Comparison of ENCODE assay signal across 34 cellular contexts in genomic region chr14:67919259-67919658, GRCh38.
DNase-seq lines count a peak whose midpoint lies in the region; ATAC-seq and TF ChIP-seq lines count a peak whose summit lies in the region.
"Had no signal": no experiment of that assay in that cellular context is flagged by ENCODE, and none has a peak within 500 bp of the region (broad histone marks: within the 10 kb centered on the region; RNA-seq: fewer than 3 reads in every experiment).

No MANE protein-coding gene starts in this region.

- peaks cover 3% of the 10 kb centered on the region for H3K9me3 Mint-ChIP-seq in GM23338
- H3K9me3 Mint-ChIP-seq in activated CD4-positive, alpha-beta memory T cell treated with anti-CD3 and anti-CD28 coated beads for 36 hours, result no peaks in the 10 kb centered on the region
- H3K9me3 Mint-ChIP-seq: activated B cell treated with CpG ODN at 0.5 μM for 24 hours; memory B cell; stimulated activated naive CD8-positive, alpha-beta T cell treated with anti-CD3 and anti-CD28 coated beads, Interleukin-15, amount 100 ng/mL, for 72 hours had no signal

- H3K9me3 ChIP-seq in hepatocyte (ENCODE audit: low read depth) (no peaks in the 10 kb centered on the region), osteoblast (ENCODE audit: low read depth, low read length) (no peaks in the 10 kb centered on the region), upper lobe of left lung (no peaks in the 10 kb centered on the region)
- H3K9me3 ChIP-seq: esophagus squamous epithelium, HAP-1, neutrophil, Peyer's patch, right lobe of liver had no signal

- peaks cover 1% of the 10 kb centered on the region for H3K36me3 Mint-ChIP-seq in GM23338 (ENCODE audit: low read depth)
- peaks cover under 1% of the 10 kb centered on the region for H3K36me3 Mint-ChIP-seq in activated CD4-positive, alpha-beta memory T cell treated with anti-CD3 and anti-CD28 coated beads for 36 hours

- no peak for TF ChIP-seq POLR2A in upper lobe of left lung (IDR thresholded peaks at IDR 0.05)

- H3K4me1 Mint-ChIP-seq in GM23338, result no peaks in the 10 kb centered on the region
- no peaks in the 10 kb centered on the region for H3K4me1 Mint-ChIP-seq in activated CD4-positive, alpha-beta memory T cell treated with anti-CD3 and anti-CD28 coated beads for 36 hours (ENCODE audit: low read depth)
- H3K4me1 Mint-ChIP-seq: CD4-positive, alpha-beta memory T cell; immature natural killer cell; stimulated activated naive CD8-positive, alpha-beta T cell treated with anti-CD3 and anti-CD28 coated beads, Interleukin-15, amount 100 ng/mL, for 72 hours had no signal

- POLR2A ChIA-PET in RWPE1 (lab: Yijun Ruan, JAX; ENCODE audit: low non-redundant PET), result no interaction called here
- POLR2A ChIA-PET in activated CD4-positive, alpha-beta memory T cell treated with anti-CD3 and anti-CD28 coated beads for 36 hours (lab: Charles Lee), result no interaction called here

- H3K79me2 ChIP-seq in GM23338 (replicated peaks; ENCODE audit: insufficient read depth), result no peaks in the 10 kb centered on the region
- no peaks in the 10 kb centered on the region for H3K79me2 ChIP-seq in hepatocyte
- no peaks in the 10 kb centered on the region for H3K79me2 ChIP-seq in osteoblast (ENCODE audit: insufficient read depth, low read length)

- H3K36me3 ChIP-seq in GM23338 (ENCODE audit: insufficient read depth) (no peaks in the 10 kb centered on the region), hepatocyte (replicated peaks; ENCODE audit: insufficient read depth, low read depth) (no peaks in the 10 kb centered on the region), osteoblast (ENCODE audit: insufficient read depth, low read length) (no peaks in the 10 kb centered on the region), upper lobe of left lung (no peaks in the 10 kb centered on the region)
- H3K36me3 ChIP-seq: esophagus squamous epithelium, HAP-1, neutrophil, Peyer's patch, right lobe of liver had no signal

- ATAC-seq in GM23338, result no peak
- no peak for ATAC-seq in upper lobe of left lung (ENCODE audit: low FRiP score in 2 of 2)
- ATAC-seq: activated T-cell treated with anti-CD3 and anti-CD28 coated beads, Interleukin-2, amount 50 U/mL, for 72 hours; left lobe of liver; right lobe of liver; stimulated activated naive CD8-positive, alpha-beta T cell treated with anti-CD3 and anti-CD28 coated beads, Interleukin-15, amount 100 ng/mL, for 72 hours had no signal

- no peak overlapping the region for H3K27ac Mint-ChIP-seq in GM23338
- no peak overlapping the region for H3K27ac Mint-ChIP-seq in activated CD4-positive, alpha-beta memory T cell treated with anti-CD3 and anti-CD28 coated beads for 36 hours
- H3K27ac Mint-ChIP-seq: activated B cell treated with CpG ODN at 0.5 μM for 24 hours; activated T-cell treated with anti-CD3 and anti-CD28 coated beads, Interleukin-2, amount 50 U/mL, for 72 hours; B cell; CD4-positive, alpha-beta memory T cell; immature natural killer cell; memory B cell; progenitor cell of endocrine pancreas; stimulated activated naive CD8-positive, alpha-beta T cell treated with anti-CD3 and anti-CD28 coated beads, Interleukin-15, amount 100 ng/mL, for 72 hours had no signal

- H3K4me2 ChIP-seq in GM23338 (no peak overlapping the region), hepatocyte (peak overlapping the region; percentile 55), osteoblast (ENCODE audit: insufficient read depth, low read length) (no peak overlapping the region)

- CTCF ChIA-PET in RWPE1 (lab: Yijun Ruan, JAX), result interaction anchor here (0.9 kb wide), 1 partner anchor 11 kb away, joined by 8 read pairs; no protein-coding TSS in a partner anchor
- CTCF ChIA-PET in activated CD4-positive, alpha-beta memory T cell treated with anti-CD3 and anti-CD28 coated beads for 36 hours (lab: Charles Lee), result no interaction called here

- peak; percentile 40 for DNase-seq in GM23338 (ENCODE audit: low spot score)
- peak; percentile 42 for DNase-seq in amniotic epithelial cell (ENCODE audit: low read depth)
- DNase-seq in hepatocyte (ENCODE audit: low spot score), result no peak
- no peak for DNase-seq in osteoblast (ENCODE audit: insufficient read length, low spot score, missing footprints)
- DNase-seq in RWPE1 (ENCODE audit: low spot score), result no peak
- DNase-seq in activated CD4-positive, alpha-beta memory T cell treated with anti-CD3 and anti-CD28 coated beads for 36 hours, result no peak
- no peak for DNase-seq in upper lobe of left lung
- DNase-seq in amniotic stem cell (lab: John Stamatoyannopoulos, UW), result no peak
- DNase-seq: ACHN; activated B cell treated with CpG ODN at 0.5 μM for 24 hours; activated T-cell treated with anti-CD3 and anti-CD28 coated beads, Interleukin-2, amount 50 U/mL, for 72 hours; CD4-positive, alpha-beta memory T cell; dorsolateral prefrontal cortex; esophagus squamous epithelium; hypothalamus; immature natural killer cell; NCI-H1436 treated with DMSO at 0.1 percent for 48 hours; NCI-H2081 treated with DMSO at 0.1 percent for 48 hours; NCI-H345; NCI-H774; Peyer's patch; right lobe of liver; SHP77 treated with DMSO at 0.1 percent for 48 hours; stimulated activated CD4-positive, alpha-beta T cell treated with anti-CD3 and anti-CD28 coated beads, Interleukin-12 subunit alpha, Interleukin-12 subunit beta, amount 100 ng/mL, for 4 hours; stimulated activated CD4-positive, alpha-beta T cell treated with anti-CD3 and anti-CD28 coated beads, Interleukin-2, amount 100 ng/mL, for 48 hours; stimulated activated naive CD8-positive, alpha-beta T cell treated with anti-CD3 and anti-CD28 coated beads, Interleukin-15, amount 100 ng/mL, for 72 hours; SW 1271; T-helper 9 cell had no signal

- H3K4me3 ChIP-seq in GM23338 (no peak overlapping the region), hepatocyte (no peak overlapping the region), osteoblast (ENCODE audit: insufficient read depth, low read length) (no peak overlapping the region), upper lobe of left lung (no peak overlapping the region)
- H3K4me3 ChIP-seq: dorsolateral prefrontal cortex, esophagus squamous epithelium, HAP-1, Peyer's patch, right lobe of liver had no signal

- peaks cover 9% of the 10 kb centered on the region; the same call in 1 of the 2 replicates for H3K4me1 ChIP-seq in GM23338 (ENCODE audit: insufficient read depth)
- H3K4me1 ChIP-seq in hepatocyte (ENCODE audit: insufficient read depth), result peaks cover 15% of the 10 kb centered on the region
- peaks cover 6% of the 10 kb centered on the region for H3K4me1 ChIP-seq in osteoblast (ENCODE audit: insufficient read depth, low read length)
- peaks cover 0 to 5% (median 0%) of the 10 kb centered on the region in 4 donors for H3K4me1 ChIP-seq in upper lobe of left lung
- H3K4me1 ChIP-seq: esophagus squamous epithelium, HAP-1, Peyer's patch, right lobe of liver had no signal

- no peak for TF ChIP-seq EP300 in upper lobe of left lung (IDR thresholded peaks at IDR 0.05)

- no peak overlapping the region for H3K4me3 Mint-ChIP-seq in GM23338
- H3K4me3 Mint-ChIP-seq in activated CD4-positive, alpha-beta memory T cell treated with anti-CD3 and anti-CD28 coated beads for 36 hours, result no peak overlapping the region
- H3K4me3 Mint-ChIP-seq: activated B cell treated with CpG ODN at 0.5 μM for 24 hours; activated T-cell treated with anti-CD3 and anti-CD28 coated beads, Interleukin-2, amount 50 U/mL, for 72 hours; B cell; CD4-positive, alpha-beta memory T cell; immature natural killer cell; memory B cell; stimulated activated naive CD8-positive, alpha-beta T cell treated with anti-CD3 and anti-CD28 coated beads, Interleukin-15, amount 100 ng/mL, for 72 hours had no signal

- H3K9me2 ChIP-seq in GM23338 (ENCODE audit: insufficient read depth), result no peaks in the 10 kb centered on the region
- no peaks in the 10 kb centered on the region for H3K9me2 ChIP-seq in hepatocyte (replicated peaks; ENCODE audit: insufficient read depth)

- 13% methylated on average over 4 of the region's 4 CpGs for WGBS in hepatocyte (ENCODE audit: low lambda C conversion rate, missing lambda C conversion rate)
- WGBS in upper lobe of left lung, 2 donors, result 52 to 54% methylated on average over 4 of the region's 4 CpGs

- no peaks in the 10 kb centered on the region for H3K27me3 ChIP-seq in GM23338 (ENCODE audit: insufficient read depth)
- H3K27me3 ChIP-seq in hepatocyte, result no peaks in the 10 kb centered on the region
- H3K27me3 ChIP-seq in osteoblast (ENCODE audit: insufficient read depth, low read length), result no peaks in the 10 kb centered on the region
- no peaks in the 10 kb centered on the region for H3K27me3 ChIP-seq in upper lobe of left lung
- H3K27me3 ChIP-seq: dorsolateral prefrontal cortex, esophagus squamous epithelium, neutrophil, Peyer's patch, right lobe of liver had no signal

- TF ChIP-seq CTCF in GM23338 (conservative IDR thresholded peaks at IDR 0.05; ENCODE audit: low read depth in 2 of 2), result no peak
- no peak for TF ChIP-seq CTCF in hepatocyte (IDR thresholded peaks at IDR 0.05; ENCODE audit: poor library complexity)
- no peak for TF ChIP-seq CTCF in osteoblast (IDR thresholded peaks at IDR 0.05; ENCODE audit: extremely low read depth, low read depth, low read length)
- no peak for TF ChIP-seq CTCF in RWPE1 (conservative IDR thresholded peaks at IDR 0.05; ENCODE audit: low read depth)
- no peak for TF ChIP-seq CTCF in upper lobe of left lung (IDR thresholded peaks at IDR 0.05)

- no peaks in the 10 kb centered on the region for H4K20me1 ChIP-seq in GM23338 (replicated peaks; ENCODE audit: insufficient read depth)
- H4K20me1 ChIP-seq in hepatocyte (ENCODE audit: insufficient read depth, poor library complexity, severe bottlenecking), result no peaks in the 10 kb centered on the region
- H4K20me1 ChIP-seq in osteoblast (ENCODE audit: insufficient read depth, low read length), result no peaks in the 10 kb centered on the region

- H3K27ac ChIP-seq in GM23338 (ENCODE audit: low read depth) (no peak overlapping the region), hepatocyte (peak overlapping the region; percentile 73), osteoblast (ENCODE audit: low read depth, low read length) (no peak overlapping the region), RWPE1 (no peak overlapping the region), upper lobe of left lung (no peak overlapping the region)
- H3K27ac ChIP-seq: dorsolateral prefrontal cortex, esophagus squamous epithelium, neutrophil, Peyer's patch, right lobe of liver had no signal

- intact Hi-C loops in activated CD4-positive, alpha-beta memory T cell treated with anti-CD3 and anti-CD28 coated beads for 36 hours (cut with micrococcal nuclease), result no loop called here

- H3F3A ChIP-seq in GM23338 (replicated peaks; ENCODE audit: low read depth), result no peaks in the 10 kb centered on the region

- no peaks in the 10 kb centered on the region for H3K27me3 Mint-ChIP-seq in GM23338 (ENCODE audit: insufficient read depth, low read depth, poor library complexity)
- no peaks in the 10 kb centered on the region for H3K27me3 Mint-ChIP-seq in activated CD4-positive, alpha-beta memory T cell treated with anti-CD3 and anti-CD28 coated beads for 36 hours
- H3K27me3 Mint-ChIP-seq: activated B cell treated with CpG ODN at 0.5 μM for 24 hours; B cell; CD4-positive, alpha-beta memory T cell; memory B cell; progenitor cell of endocrine pancreas; stimulated activated naive CD8-positive, alpha-beta T cell treated with anti-CD3 and anti-CD28 coated beads, Interleukin-15, amount 100 ng/mL, for 72 hours had no signal

- H2AFZ ChIP-seq in GM23338 (no peak overlapping the region), hepatocyte (peak overlapping the region; percentile 24), osteoblast (ENCODE audit: low read length) (peak overlapping the region; percentile 49)

Comparison
In these comparisons a context has a peak if more than half of its experiments do, and no peak if none do; other contexts are left out.
1. DNase-seq: peak in GM23338 (single experiment) and amniotic epithelial cell (single experiment); none in hepatocyte (single experiment), osteoblast (single experiment), RWPE1 (single experiment), activated CD4-positive, alpha-beta memory T cell treated with anti-CD3 and anti-CD28 coated beads for 36 hours (single experiment), upper lobe of left lung (0 of 2) and amniotic stem cell (single experiment).